ENCODE assay signal across 11 cellular contexts in genomic region chr12:112182499-112182898, GRCh38. TPM values are rescaled to one million over a fixed set of nuclear protein-coding genes. Genes with fewer than 3 reads are reported as not detected.
DNase-seq lines count a peak whose midpoint lies in the region; ATAC-seq and TF ChIP-seq lines count a peak whose summit lies in the region.
"Had no signal": no experiment of that assay in that cellular context is flagged by ENCODE, and none has a peak within 500 bp of the region (broad histone marks: within the 10 kb centered on the region; RNA-seq: fewer than 3 reads in every experiment).

No MANE protein-coding gene starts in this region.

- peak overlapping the region; percentile 75 for H3K27ac Mint-ChIP-seq in activated T-cell treated with anti-CD3 and anti-CD28 coated beads, Interleukin-2, amount 50 U/mL, for 24 hours
- no peak overlapping the region for H3K27ac Mint-ChIP-seq in HFFc6

- H3K9me3 ChIP-seq in left lung = no peaks in the 10 kb centered on the region
- no peaks in the 10 kb centered on the region for H3K9me3 ChIP-seq in testis

- H3K4me3 Mint-ChIP-seq in activated T-cell treated with anti-CD3 and anti-CD28 coated beads, Interleukin-2, amount 50 U/mL, for 24 hours = no peak overlapping the region
- H3K4me3 Mint-ChIP-seq in HFFc6 = no peak overlapping the region

- no peak for TF ChIP-seq POLR2A in testis (IDR thresholded peaks at IDR 0.05)

- ATAC-seq in left lung (peak; percentile 39), HG03565 (IDR thresholded peaks at IDR 0.05; ENCODE audit: unreplicated experiment) (no peak)

- H3K27ac ChIP-seq in left lung = no peak overlapping the region
- no peak overlapping the region for H3K27ac ChIP-seq in testis

- H3K4me1 ChIP-seq in left lung = no peaks in the 10 kb centered on the region
- peaks cover 12% of the 10 kb centered on the region for H3K4me1 ChIP-seq in testis

- peaks cover 67% of the 10 kb centered on the region for H3K36me3 Mint-ChIP-seq in activated T-cell treated with anti-CD3 and anti-CD28 coated beads, Interleukin-2, amount 50 U/mL, for 24 hours (ENCODE audit: low read depth)
- 0 out of 2 replicates have a peak, but pooled peaks cover 10% of the 10 kb centered on the region for H3K36me3 Mint-ChIP-seq in HFFc6 (ENCODE audit: low read depth)

- intact Hi-C loops in left lung (cut with DNase I) = no loop called here
- intact Hi-C loops in testis (cut with DNase I; ENCODE audit: low total_unique reads) = no loop called here

- 63 to 81% methylated on average over 7 of the region's 7 CpGs for WGBS in testis, 2 donors

- no peaks in the 10 kb centered on the region for H3K9me3 Mint-ChIP-seq in activated T-cell treated with anti-CD3 and anti-CD28 coated beads, Interleukin-2, amount 50 U/mL, for 24 hours
- H3K9me3 Mint-ChIP-seq in HFFc6 = no peaks in the 10 kb centered on the region

- no peak for DNase-seq in activated T-cell treated with anti-CD3 and anti-CD28 coated beads, Interleukin-2, amount 50 U/mL, for 24 hours
- no peak for DNase-seq in activated T-cell treated with anti-CD3 and anti-CD28 coated beads, Interleukin-2, amount 50 U/mL, for 48 hours
- DNase-seq in astrocyte of the hippocampus (ENCODE audit: low read depth, low spot score) = peak; percentile 49
- no peak for DNase-seq in left lung
- peak; percentile 55 for DNase-seq in testis
- no peak for DNase-seq in kidney glomerular epithelial cell (lab: John Stamatoyannopoulos, UW)
- DNase-seq in HFFc6 = no peak
- DNase-seq: ACHN, DND-41, NCI-H1694 had no signal

- no peaks in the 10 kb centered on the region for H3K27me3 ChIP-seq in left lung
- H3K27me3 ChIP-seq in testis = no peaks in the 10 kb centered on the region

- TF ChIP-seq CTCF in left lung (IDR thresholded peaks at IDR 0.05) = no peak
- TF ChIP-seq CTCF in testis (IDR thresholded peaks at IDR 0.05) = no peak
- no peak for TF ChIP-seq CTCF in HFFc6 (IDR thresholded peaks at IDR 0.05)

- H3K27me3 Mint-ChIP-seq in activated T-cell treated with anti-CD3 and anti-CD28 coated beads, Interleukin-2, amount 50 U/mL, for 24 hours = no peaks in the 10 kb centered on the region
- no peaks in the 10 kb centered on the region; the same call in none of the 2 replicates for H3K27me3 Mint-ChIP-seq in HFFc6 (ENCODE audit: insufficient read depth)

- H3K4me3 ChIP-seq in left lung (no peak overlapping the region), testis (no peak overlapping the region)

- peaks cover 25% of the 10 kb centered on the region for H3K4me1 Mint-ChIP-seq in activated T-cell treated with anti-CD3 and anti-CD28 coated beads, Interleukin-2, amount 50 U/mL, for 24 hours (ENCODE audit: low read depth)
- H3K4me1 Mint-ChIP-seq in HFFc6 (ENCODE audit: low read depth) = no peaks in the 10 kb centered on the region

- H3K36me3 ChIP-seq in left lung (peaks cover 0 to 87% of the 10 kb centered on the region in 2 donors), testis (ENCODE audit: low read depth, missing control alignments) (no peaks in the 10 kb centered on the region)

RNA-seq across cellular contexts. Expression of gene TRAFD1, which starts 57.1 kb away (rescaled TPM):
- total RNA-seq in left lung (10 to 100 TPM; 40.1 to 46.1 TPM), testis (10 to 100 TPM; 46.6 to 53.6 TPM)
- polyA plus RNA-seq in testis (ENCODE audit: insufficient read depth, low read depth, low replicate concordance) = 77.3 TPM
- 10 to 100 TPM; 22.8 to 25.1 (median 24.0) TPM for total RNA-seq in HFFc6 (2021; fragmentation: NEBNext Ultra II Directional; extraction: Animal tissue kit (Norgen Biotek cat#: 25700))

Comparison
In these comparisons a context has a peak if more than half of its experiments do, and no peak if none do; other contexts are left out.
1. DNase-seq: peak in astrocyte of the hippocampus (single experiment) and testis (single experiment); none in activated T-cell treated with anti-CD3 and anti-CD28 coated beads, Interleukin-2, amount 50 U/mL, for 24 hours (single experiment), activated T-cell treated with anti-CD3 and anti-CD28 coated beads, Interleukin-2, amount 50 U/mL, for 48 hours (0 of 2), left lung (0 of 2), kidney glomerular epithelial cell (single experiment) and HFFc6 (single experiment).